ENCODE assay signal across 1 cellular context in the genomic region with DNA sequence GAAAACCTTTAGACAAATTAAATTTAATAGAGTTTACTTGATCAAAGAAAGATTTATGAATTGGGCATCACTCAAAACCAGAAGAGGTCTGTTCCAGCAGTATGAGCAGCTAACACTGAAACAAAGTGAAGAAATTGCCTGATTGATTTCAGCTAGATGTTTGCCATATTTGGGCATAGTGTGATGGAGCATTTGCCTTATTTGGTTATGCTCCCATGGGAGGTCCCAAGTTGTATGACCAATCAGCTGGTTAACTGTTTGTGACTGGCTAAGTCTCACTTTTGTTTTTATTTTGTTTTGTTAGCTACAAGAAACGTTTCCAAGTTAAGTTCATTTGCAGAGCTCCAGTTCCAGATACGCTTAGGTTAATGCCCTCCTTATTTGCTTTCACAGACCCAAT.
TF ChIP-seq lines count a peak whose summit lies in the region.

No MANE protein-coding gene starts in this region.

TF ChIP-seq in K562, 482 proteins besides CTCF, POLR2A, EP300 and RAD21:
- no peak for TF ChIP-seq ZNF445 (CRISPR knock-in tag; IDR thresholded peaks at IDR 0.05; ENCODE audit: low read depth)
- no peak for TF ChIP-seq RCOR1 (IDR thresholded peaks at IDR 0.05; ENCODE audit: borderline replicate concordance in 1 of 2, low read depth in 2 of 2, low read length in 2 of 2)
- no peak for TF ChIP-seq SIRT6 (IDR thresholded peaks at IDR 0.05; ENCODE audit: low read depth, low read length)
- no peak for TF ChIP-seq PML (IDR thresholded peaks at IDR 0.05; ENCODE audit: low read length)
- peak; percentile 92 to 100 for TF ChIP-seq SRF (CRISPR knock-in tag; IDR thresholded peaks at IDR 0.05)
- peak; percentile 91 for TF ChIP-seq ZFP36 (IDR thresholded peaks at IDR 0.05; ENCODE audit: low read depth, low read length, partially characterized antibody)
- TF ChIP-seq RBM14 (IDR thresholded peaks at IDR 0.05; ENCODE audit: borderline replicate concordance, insufficient read depth, low read depth, low read length): no peak
- no peak for TF ChIP-seq MCM3 (IDR thresholded peaks at IDR 0.05)
- no peak for TF ChIP-seq FIP1L1 (IDR thresholded peaks at IDR 0.05; ENCODE audit: low read depth, low read length, poor library complexity, severe bottlenecking)
- TF ChIP-seq RBM25 (IDR thresholded peaks at IDR 0.05; ENCODE audit: low read depth, low read length, severe bottlenecking): peak; percentile 16
- TF ChIP-seq, protein P1, sequence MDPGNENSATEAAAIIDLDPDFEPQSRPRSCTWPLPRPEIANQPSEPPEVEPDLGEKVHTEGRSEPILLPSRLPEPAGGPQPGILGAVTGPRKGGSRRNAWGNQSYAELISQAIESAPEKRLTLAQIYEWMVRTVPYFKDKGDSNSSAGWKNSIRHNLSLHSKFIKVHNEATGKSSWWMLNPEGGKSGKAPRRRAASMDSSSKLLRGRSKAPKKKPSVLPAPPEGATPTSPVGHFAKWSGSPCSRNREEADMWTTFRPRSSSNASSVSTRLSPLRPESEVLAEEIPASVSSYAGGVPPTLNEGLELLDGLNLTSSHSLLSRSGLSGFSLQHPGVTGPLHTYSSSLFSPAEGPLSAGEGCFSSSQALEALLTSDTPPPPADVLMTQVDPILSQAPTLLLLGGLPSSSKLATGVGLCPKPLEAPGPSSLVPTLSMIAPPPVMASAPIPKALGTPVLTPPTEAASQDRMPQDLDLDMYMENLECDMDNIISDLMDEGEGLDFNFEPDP (CRISPR knock-in tag; IDR thresholded peaks at IDR 0.05): no peak
- no peak for TF ChIP-seq ZNF12 (CRISPR knock-in tag; IDR thresholded peaks at IDR 0.05)
- no peak for TF ChIP-seq XRCC4 (IDR thresholded peaks at IDR 0.05; ENCODE audit: extremely low read depth, insufficient read depth, insufficient read length)
TF ChIP-seq in K562: peak in this region for 3.
